Comparison of ENCODE assay signal across 16 cellular contexts in genomic region chr3:35291837-35292236, GRCh38.
"Had no signal": no experiment of that assay in that cellular context is flagged by ENCODE, and none has a peak within 500 bp of the region (broad histone marks: within the 10 kb centered on the region; RNA-seq: fewer than 3 reads in every experiment).

No MANE protein-coding gene starts in this region.

- H3K9me3 ChIP-seq: testis, upper lobe of left lung had no signal

- DNase-seq: activated CD4-positive, CD25-positive, alpha-beta regulatory T cell treated with anti-CD3 and anti-CD28 coated beads, Interleukin-2, amount 50 U/mL, for 72 hours; activated CD8-positive, alpha-beta memory T cell treated with anti-CD3 and anti-CD28 coated beads for 24 hours; activated effector memory CD4-positive, alpha-beta T cell treated with anti-CD3 and anti-CD28 coated beads, Interleukin-2, amount 50 U/mL, for 16 hours; activated naive CD4-positive, alpha-beta T cell treated with anti-CD3 and anti-CD28 coated beads, Interleukin-2, amount 50 U/mL, for 16 hours; activated T-cell treated with anti-CD3 and anti-CD28 coated beads, Interleukin-2, amount 50 U/mL, for 72 hours; dorsolateral prefrontal cortex; foreskin fibroblast; nucleus accumbens; posterior cingulate gyrus; sigmoid colon; stimulated activated CD4-positive, alpha-beta T cell treated with anti-CD3 and anti-CD28 coated beads, Interleukin-4, amount 100 ng/mL, for 24 hours; T1000; testis; upper lobe of left lung had no signal

- H3K27ac ChIP-seq: dorsolateral prefrontal cortex, epithelial cell of prostate, sigmoid colon, testis, upper lobe of left lung had no signal

- H3K27me3 ChIP-seq: dorsolateral prefrontal cortex, sigmoid colon, testis, upper lobe of left lung had no signal

- H3K4me1 ChIP-seq: sigmoid colon, testis, upper lobe of left lung had no signal

- H3K4me3 ChIP-seq: dorsolateral prefrontal cortex, lung, sigmoid colon, testis, upper lobe of left lung had no signal

- H3K36me3 ChIP-seq: sigmoid colon, upper lobe of left lung had no signal
